In the genomic region with DNA sequence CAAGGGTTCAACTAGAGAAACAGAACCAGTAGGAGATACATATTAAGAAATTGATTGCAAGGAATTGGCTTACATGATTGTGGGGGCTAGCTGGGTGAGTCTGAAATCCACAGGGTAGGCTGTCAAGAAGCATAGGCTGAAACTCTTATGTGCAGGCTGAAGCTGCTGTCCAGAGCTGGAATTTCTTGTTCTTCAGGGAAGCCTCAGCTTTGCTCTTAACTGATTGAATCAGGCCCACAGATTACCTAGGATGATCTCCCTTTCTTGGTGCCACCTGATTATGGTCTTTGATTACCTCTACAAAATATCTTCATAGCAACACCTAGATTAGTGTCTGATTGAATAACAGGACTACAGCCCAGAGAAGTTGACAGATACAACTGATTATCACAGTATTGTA, we compare ENCODE assay signal across 19 cellular contexts. TPM values are rescaled to one million over a fixed set of nuclear protein-coding genes. Genes with fewer than 3 reads are reported as not detected.
DNase-seq lines count a peak whose midpoint lies in the region; ATAC-seq and TF ChIP-seq lines count a peak whose summit lies in the region.
"Had no signal": no experiment of that assay in that cellular context is flagged by ENCODE, and none has a peak within 500 bp of the region (broad histone marks: within the 10 kb centered on the region; RNA-seq: fewer than 3 reads in every experiment).

No MANE protein-coding gene starts in this region.

- no peak for TF ChIP-seq CTCF in VCaP (conservative IDR thresholded peaks at IDR 0.05)
- TF ChIP-seq CTCF in epithelial cell of esophagus (IDR thresholded peaks at IDR 0.05; ENCODE audit: insufficient read depth, low read depth, low read length, missing control alignments) = no peak

- H3K27me3 ChIP-seq in H7 (ENCODE audit: control insufficient read depth, insufficient read depth, low read length) = no peaks in the 10 kb centered on the region
- H3K27me3 ChIP-seq: BLaER1 had no signal

- ATAC-seq in HG03342 (IDR thresholded peaks at IDR 0.05; ENCODE audit: unreplicated experiment) (no peak), GM19397 (IDR thresholded peaks at IDR 0.05; ENCODE audit: unreplicated experiment) (no peak)
- ATAC-seq: CD8-positive, alpha-beta T cell; GM12878; GM23338 had no signal

- DNase-seq in NCI-H82 (lab: John Stamatoyannopoulos, UW) (peak; percentile 46), NCI-H82 treated with DMSO at 0.1 percent for 48 hours (lab: John Stamatoyannopoulos, UW; ENCODE audit: unreplicated experiment) (no peak), epithelial cell of esophagus (ENCODE audit: low read depth) (peak; percentile 19), H7 (no peak)
- DNase-seq: Caco-2; CD4-positive, CD25-positive, alpha-beta regulatory T cell; CD8-positive, alpha-beta T cell; DMS153; DND-41; HFFc6 had no signal

- no peak overlapping the region for H3K4me3 ChIP-seq in epithelial cell of esophagus (ENCODE audit: low read length)
- H3K4me3 ChIP-seq in H7 (ENCODE audit: insufficient read depth, low read depth, low read length) = no peak overlapping the region
- H3K4me3 ChIP-seq: BLaER1, GM12878, GM23338, HAP-1 had no signal

- H3K36me3 ChIP-seq in H7 (replicated peaks; ENCODE audit: control insufficient read depth, insufficient read depth, low read length) = no peaks in the 10 kb centered on the region
- H3K36me3 ChIP-seq: BLaER1, HAP-1 had no signal

- peak overlapping the region; percentile 75 for H3K27ac ChIP-seq in VCaP
- H3K27ac ChIP-seq: 22Rv1, BLaER1, C4-2B had no signal

RNA-seq across cellular contexts. Expression of a gene that starts 22.5 kb away (rescaled TPM):
- total RNA-seq in H7 (2014; rRNA removed; shearing (Covaris generic)) = 9.1 and 10.3 TPM in 2 replicates

Comparison
In these comparisons a context has a peak if more than half of its experiments do, and no peak if none do; other contexts are left out.
1. DNase-seq: peak in NCI-H82 (single experiment) and epithelial cell of esophagus (single experiment); none in NCI-H82 treated with DMSO at 0.1 percent for 48 hours (single experiment) and H7 (single experiment).